20 cellular contexts compared by ENCODE assay signal in the genomic region with DNA sequence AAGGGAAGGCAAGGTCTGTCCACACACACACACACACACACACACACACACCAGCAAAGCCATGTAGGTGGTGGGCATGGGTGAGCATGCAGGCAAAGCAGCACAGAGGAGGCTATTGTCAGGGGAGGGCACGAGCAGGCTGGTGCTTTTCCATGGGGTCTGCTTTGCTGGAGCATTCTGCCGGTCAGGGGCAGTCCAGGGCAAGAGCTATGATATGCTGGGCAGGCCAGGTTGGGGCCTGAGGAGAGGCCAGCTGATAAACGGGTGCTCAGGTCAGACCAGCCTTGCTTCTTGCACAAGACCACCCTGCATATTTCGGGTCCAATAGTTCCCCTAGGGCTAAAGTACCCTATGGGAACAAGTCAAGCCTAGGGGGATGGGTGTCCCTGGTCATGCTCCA.
DNase-seq lines count a peak whose midpoint lies in the region; ATAC-seq and TF ChIP-seq lines count a peak whose summit lies in the region.
"Had no signal": no experiment of that assay in that cellular context is flagged by ENCODE, and none has a peak within 500 bp of the region (broad histone marks: within the 10 kb centered on the region; RNA-seq: fewer than 3 reads in every experiment).

No MANE protein-coding gene starts in this region.

- no peak overlapping the region for H3K27ac ChIP-seq in neuronal stem cell (replicated peaks; ENCODE audit: low read length)
- H3K27ac ChIP-seq in spleen: no peak overlapping the region
- H3K27ac ChIP-seq in aorta (ENCODE audit: low read depth in 1 of 2, low read length in 2 of 2): no peak overlapping the region
- H3K27ac ChIP-seq in mesendoderm (ENCODE audit: low read depth, low read length): no peak overlapping the region
- H3K27ac ChIP-seq: 22Rv1, A549, C4-2B, HL-60 had no signal

- H3K18ac ChIP-seq in neuronal stem cell (ENCODE audit: low read length) (peak overlapping the region; percentile 80), mesendoderm (ENCODE audit: low read length) (no peak overlapping the region)

- H3K9me3 ChIP-seq in neuronal stem cell (replicated peaks in 1 of 2; ENCODE audit: control insufficient read depth in 2 of 2, insufficient read depth in 1 of 2, low read depth in 1 of 2, low read length in 2 of 2) (peaks cover 0 to 3% of the 10 kb centered on the region in 2 donors), spleen (peaks cover 0 to 35% (median 21%) of the 10 kb centered on the region in 8 donors), aorta (ENCODE audit: control insufficient read depth, low read length) (no peaks in the 10 kb centered on the region)
- H3K9me3 ChIP-seq: A549, Caco-2 had no signal

- peaks cover 1% of the 10 kb centered on the region for H3K79me1 ChIP-seq in neuronal stem cell (ENCODE audit: low read depth, low read length)
- no peaks in the 10 kb centered on the region for H3K79me1 ChIP-seq in mesendoderm (ENCODE audit: low read length)

- H2AFZ ChIP-seq in neuronal stem cell (ENCODE audit: low read length): no peak overlapping the region
- H2AFZ ChIP-seq: GM23338 had no signal

- H3K23ac ChIP-seq in neuronal stem cell (ENCODE audit: low read depth, low read length, poor library complexity) (no peak overlapping the region), mesendoderm (ENCODE audit: low read length) (no peak overlapping the region)

- H3K9ac ChIP-seq in neuronal stem cell (ENCODE audit: low read depth, low read length, poor library complexity) (no peak overlapping the region), mesendoderm (ENCODE audit: low read length) (no peak overlapping the region)

- no peak overlapping the region for H4K5ac ChIP-seq in mesendoderm (ENCODE audit: low read length)

- ATAC-seq in aorta (ENCODE audit: low FRiP score) (peak; percentile 36), GM18861 (IDR thresholded peaks at IDR 0.05; ENCODE audit: unreplicated experiment) (no peak)
- ATAC-seq: A549, GM12878, GM23338 had no signal

- H3K79me2 ChIP-seq in mesendoderm (ENCODE audit: control insufficient read depth, insufficient read depth, low read length): no peaks in the 10 kb centered on the region

- no CpG with 5 or more reads among the region's 4 CpGs for WGBS in neuronal stem cell (ENCODE audit: extremely low coverage in 2 of 2, insufficient read length in 2 of 2, insufficient replicate concordance in 1 of 2), 2 donors
- 62 to 88% (median 84%) methylated on average over 4 of the region's 4 CpGs for WGBS in spleen, 5 donors
- WGBS in aorta, 2 donors: 94 to 98% methylated on average over 4 of the region's 4 CpGs
- WGBS in mesendoderm (ENCODE audit: extremely low coverage, insufficient coverage, low lambda C conversion rate): no CpG with 5 or more reads among the region's 4 CpGs

- H3K36me3 ChIP-seq in neuronal stem cell (replicated peaks in 1 of 2; ENCODE audit: control insufficient read depth in 2 of 2, insufficient read depth in 2 of 2, low read length in 2 of 2) (no peaks in the 10 kb centered on the region), spleen (no peaks in the 10 kb centered on the region), aorta (ENCODE audit: control insufficient read depth in 1 of 2, insufficient read depth in 2 of 2, low read length in 1 of 2) (no peaks in the 10 kb centered on the region), mesendoderm (ENCODE audit: control insufficient read depth, insufficient read depth, low read length) (no peaks in the 10 kb centered on the region)

- H2BK5ac ChIP-seq in neuronal stem cell (ENCODE audit: low read length) (no peak overlapping the region), mesendoderm (ENCODE audit: low read length) (no peak overlapping the region)

- TF ChIP-seq POLR2A in spleen (IDR thresholded peaks at IDR 0.05): no peak

- H3K4ac ChIP-seq in neuronal stem cell (ENCODE audit: low read length): peak overlapping the region; percentile 53
- no peak overlapping the region for H3K4ac ChIP-seq in mesendoderm (ENCODE audit: low read depth, low read length)

- H2BK120ac ChIP-seq in neuronal stem cell (ENCODE audit: low read depth, low read length): no peak overlapping the region
- no peak overlapping the region for H2BK120ac ChIP-seq in mesendoderm (ENCODE audit: low read depth, low read length)

- H4K8ac ChIP-seq in neuronal stem cell (ENCODE audit: low read depth, low read length): peak overlapping the region; percentile 82
- H4K8ac ChIP-seq in mesendoderm (ENCODE audit: low read depth, low read length): no peak overlapping the region

- H3K27me3 ChIP-seq in neuronal stem cell (ENCODE audit: control insufficient read depth in 3 of 3, insufficient read depth in 3 of 3, low read depth in 1 of 3, low read length in 3 of 3) (no peaks in the 10 kb centered on the region), spleen (replicated peaks in 1 of 7) (no peaks in the 10 kb centered on the region), aorta (ENCODE audit: control insufficient read depth in 1 of 2, insufficient read depth in 2 of 2, low read length in 1 of 2) (no peaks in the 10 kb centered on the region), mesendoderm (ENCODE audit: insufficient read depth, low read length, poor library complexity) (no peaks in the 10 kb centered on the region)

- H4K91ac ChIP-seq in neuronal stem cell (ENCODE audit: low read depth, low read length, poor library complexity): no peak overlapping the region

- peak overlapping the region; percentile 90 for H2BK12ac ChIP-seq in neuronal stem cell (ENCODE audit: low read length)

- H2AK5ac ChIP-seq in neuronal stem cell (ENCODE audit: low read depth, low read length) (peak overlapping the region; percentile 63), mesendoderm (ENCODE audit: low read length) (no peak overlapping the region)

- no peak overlapping the region for H3K4me2 ChIP-seq in neuronal stem cell (ENCODE audit: insufficient read depth, low read length, poor library complexity, severe bottlenecking)
- no peak overlapping the region for H3K4me2 ChIP-seq in mesendoderm (ENCODE audit: low read length)
- H3K4me2 ChIP-seq: A549, GM23338 had no signal

- H3K56ac ChIP-seq in mesendoderm (ENCODE audit: low read length): no peak overlapping the region

- peak overlapping the region; percentile 97 for H3K14ac ChIP-seq in neuronal stem cell (ENCODE audit: low read length)

- TF ChIP-seq CTCF in spleen (IDR thresholded peaks at IDR 0.05 in 8 of 11, conservative IDR thresholded peaks at IDR 0.05 in 3 of 11): no peak

- H2BK15ac ChIP-seq in neuronal stem cell (ENCODE audit: low read length) (no peak overlapping the region), mesendoderm (replicated peaks; ENCODE audit: low read depth) (no peak overlapping the region)

- no peaks in the 10 kb centered on the region for H3K4me1 ChIP-seq in neuronal stem cell (ENCODE audit: control insufficient read depth in 2 of 2, insufficient read depth in 1 of 2, low read depth in 1 of 2, low read length in 2 of 2)
- H3K4me1 ChIP-seq in spleen: no peaks in the 10 kb centered on the region
- no peaks in the 10 kb centered on the region for H3K4me1 ChIP-seq in aorta (ENCODE audit: control insufficient read depth in 1 of 2, insufficient read depth in 2 of 2, low read length in 2 of 2)
- no peaks in the 10 kb centered on the region for H3K4me1 ChIP-seq in mesendoderm (ENCODE audit: control insufficient read depth, low read depth, low read length)
- H3K4me1 ChIP-seq: A549, Caco-2 had no signal

- intact Hi-C loops in spleen (cut with DNase I; ENCODE audit: low total_unique reads) (no loop called here), aorta (cut with DNase I) (no loop called here)

- H3K4me3 ChIP-seq in neuronal stem cell (ENCODE audit: low read length in 2 of 2) (peak overlapping the region in 1 of 2 donors; percentile 25), spleen (no peak overlapping the region), aorta (ENCODE audit: low read length in 2 of 2) (no peak overlapping the region), mesendoderm (ENCODE audit: low read length) (no peak overlapping the region)
- H3K4me3 ChIP-seq: A549, GM12878, GM23338 had no signal

- DNase-seq in DMS 273 (lab: John Stamatoyannopoulos, UW; ENCODE audit: unreplicated experiment) (peak; percentile 3), DMS 273 treated with DMSO at 0.1 percent for 48 hours (lab: John Stamatoyannopoulos, UW) (no peak), neuronal stem cell (ENCODE audit: low spot score) (no peak), spleen (peak; percentile 62), aorta (no peak), mesendoderm (no peak)
- DNase-seq in activated T-cell treated with anti-CD3 and anti-CD28 coated beads, Interleukin-2, amount 50 U/mL, for 1 hour: no peak
- DNase-seq: AML-193; Caco-2; CD4-positive, alpha-beta T cell; DMS79 treated with DMSO at 0.1 percent for 48 hours; EL; HCEC 1CT had no signal

Comparison
In these comparisons a context has a peak if more than half of its experiments do, and no peak if none do; other contexts are left out.
1. DNase-seq: peak in DMS 273 (single experiment) and spleen (single experiment); none in DMS 273 treated with DMSO at 0.1 percent for 48 hours (single experiment), neuronal stem cell (single experiment), aorta (0 of 2), activated T-cell treated with anti-CD3 and anti-CD28 coated beads, Interleukin-2, amount 50 U/mL, for 1 hour (single experiment) and mesendoderm (single experiment).